8 cellular contexts compared by ENCODE assay signal in the genomic region with DNA sequence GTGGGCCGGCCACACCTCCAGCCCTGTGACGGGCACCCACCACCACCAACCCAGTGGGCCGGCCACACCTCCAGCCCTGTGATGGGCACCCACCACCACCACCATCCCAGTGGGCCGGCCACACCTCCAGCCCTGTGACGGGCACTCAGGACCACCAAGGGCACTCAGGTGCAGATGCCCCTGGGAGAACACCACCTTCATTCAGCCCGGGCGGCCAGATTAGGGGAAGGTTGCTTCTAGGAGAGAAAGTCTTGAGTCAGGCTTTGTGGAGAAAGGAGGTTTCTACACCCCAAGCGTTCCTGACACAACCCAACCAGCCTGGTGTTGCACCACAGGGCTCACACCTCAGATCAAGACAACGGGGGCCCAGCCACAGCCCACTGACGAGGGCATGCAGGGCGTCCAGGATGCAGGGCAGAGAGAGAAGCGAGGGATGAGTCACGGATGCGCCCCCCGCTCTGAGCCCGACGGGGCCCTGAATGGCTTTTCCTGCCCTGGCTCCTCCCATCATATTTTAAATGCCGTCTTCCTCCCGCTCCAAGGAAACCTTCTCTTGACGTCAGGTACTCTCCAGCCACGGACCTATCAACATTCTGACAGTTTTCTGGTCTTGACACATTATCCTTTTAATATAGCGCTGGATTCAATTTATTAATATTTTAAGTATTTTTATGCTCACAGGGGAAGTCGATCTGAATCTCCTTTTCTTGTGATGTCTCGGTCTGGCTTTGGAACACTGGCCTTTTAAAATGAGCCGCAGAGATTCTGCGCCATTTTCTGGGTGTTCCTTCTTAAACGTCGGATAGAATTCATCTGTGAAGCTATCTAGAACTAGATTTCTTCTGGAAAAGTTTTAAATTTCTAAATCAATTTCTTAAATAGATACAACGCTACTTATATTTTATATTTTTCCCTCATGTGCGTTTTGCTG. TPM values are rescaled to one million over a fixed set of nuclear protein-coding genes. Genes with fewer than 3 reads are reported as not detected.
DNase-seq lines count a peak whose midpoint lies in the region; ATAC-seq and TF ChIP-seq lines count a peak whose summit lies in the region.

No MANE protein-coding gene starts in this region.

- peak; percentile 75 for ATAC-seq in CD4-positive, alpha-beta T cell (ENCODE audit: poor library complexity)
- ATAC-seq in GM19328 (IDR thresholded peaks at IDR 0.05; ENCODE audit: unreplicated experiment) = no peak

- no peaks in the 10 kb centered on the region for H3K27me3 Mint-ChIP-seq in CD4-positive, alpha-beta T cell
- peaks cover 5% of the 10 kb centered on the region for H3K27me3 Mint-ChIP-seq in HFFc6 (ENCODE audit: insufficient read depth)

- no peaks in the 10 kb centered on the region for H3K9me3 Mint-ChIP-seq in CD4-positive, alpha-beta T cell
- no peaks in the 10 kb centered on the region for H3K9me3 Mint-ChIP-seq in HFFc6

- DNase-seq in CD4-positive, alpha-beta T cell = peak; percentile 19 to 73 (median 44)
- DNase-seq in HFFc6 = peak; percentile 58
- DNase-seq in NCI-H446 treated with DMSO at 0.1 percent for 48 hours (lab: John Stamatoyannopoulos, UW) = peak; percentile 54
- DNase-seq in activated CD4-positive, alpha-beta T cell treated with anti-CD3 and anti-CD28 coated beads for 4 hours = peak; percentile 40 to 56
- DNase-seq in kidney tubule cell (ENCODE audit: low spot score) = peak; percentile 72
- peak; percentile 21 to 50 for DNase-seq in stimulated activated CD4-positive, alpha-beta T cell treated with anti-CD3 and anti-CD28 coated beads, Interleukin-15, amount 100 ng/mL, for 1 hour (ENCODE audit: low read depth in 1 of 2, low spot score in 1 of 2)

- peak overlapping the region; percentile 59 for H3K27ac ChIP-seq in CD4-positive, alpha-beta T cell (ENCODE audit: low read depth, low read length)
- peak overlapping the region; percentile 91 for H3K27ac ChIP-seq in cingulate gyrus (ENCODE audit: low read depth, low read length)

- TF ChIP-seq CTCF in CD4-positive, alpha-beta T cell (IDR thresholded peaks at IDR 0.05) = no peak
- no peak for TF ChIP-seq CTCF in HFFc6 (IDR thresholded peaks at IDR 0.05)

- no peaks in the 10 kb centered on the region for H3K9me3 ChIP-seq in CD4-positive, alpha-beta T cell (ENCODE audit: control insufficient read depth, low read length)

- CTCF ChIA-PET in CD4-positive, alpha-beta T cell (lab: Charles Lee) = interaction anchor here (0.9 kb wide), 1 partner anchor 101 kb away, joined by 3 read pairs; a partner anchor contains a TSS

- H3K4me3 Mint-ChIP-seq in CD4-positive, alpha-beta T cell = peak overlapping the region; percentile 80
- peak overlapping the region; percentile 91 for H3K4me3 Mint-ChIP-seq in HFFc6

- H3K36me3 Mint-ChIP-seq in CD4-positive, alpha-beta T cell (ENCODE audit: low read depth) = no peaks in the 10 kb centered on the region
- H3K36me3 Mint-ChIP-seq in HFFc6 (ENCODE audit: low read depth) = 0 out of 2 replicates have a peak, but pooled peaks cover 5% of the 10 kb centered on the region

- intact Hi-C loops in CD4-positive, alpha-beta T cell (cut with DNase I, micrococcal nuclease) = loop anchor here in 1 of 2 experiments (1.0 to 10.0 kb wide), 3 partner anchors 43 to 142 kb away; a partner anchor contains a TSS

- peaks cover 11% of the 10 kb centered on the region for H3K4me1 Mint-ChIP-seq in CD4-positive, alpha-beta T cell (ENCODE audit: low read depth)
- peaks cover 28% of the 10 kb centered on the region for H3K4me1 Mint-ChIP-seq in HFFc6 (ENCODE audit: low read depth)

- POLR2A ChIA-PET in CD4-positive, alpha-beta T cell (lab: Charles Lee) = no interaction called here

- peak overlapping the region; percentile 31 for H3K27ac Mint-ChIP-seq in CD4-positive, alpha-beta T cell
- H3K27ac Mint-ChIP-seq in HFFc6 = peak overlapping the region; percentile 67

- no peaks in the 10 kb centered on the region for H3K27me3 ChIP-seq in CD4-positive, alpha-beta T cell (ENCODE audit: control insufficient read depth, insufficient read depth, low read length)

RNA-seq across cellular contexts. Expression of a gene that starts 0.6 kb away (rescaled TPM):
- 1 to 10 TPM; 2.8 to 3.0 TPM for total RNA-seq in CD4-positive, alpha-beta T cell
- 10 to 100 TPM; 11.3 to 14.7 (median 13.1) TPM for total RNA-seq in HFFc6 (2021; fragmentation: NEBNext Ultra II Directional; extraction: Animal tissue kit (Norgen Biotek cat#: 25700))

RNA-seq across cellular contexts. Expression of a gene that starts 29.5 kb away (rescaled TPM):
- under 1 TPM; 0.17 to 0.44 TPM for total RNA-seq in CD4-positive, alpha-beta T cell
- 1 to 10 TPM in 1 of 6 experiments, under 1 TPM in 4, not detected in 1; 0.12 to 1.2 (median 0.17) TPM for total RNA-seq in HFFc6 (2021; fragmentation: NEBNext Ultra II Directional; extraction: Animal tissue kit (Norgen Biotek cat#: 25700))

RNA-seq across cellular contexts. Expression of a gene that starts 43.7 kb away (rescaled TPM):
- total RNA-seq in CD4-positive, alpha-beta T cell = 10 to 100 TPM; 30.4 TPM
- total RNA-seq in HFFc6 (2021; fragmentation: NEBNext Ultra II Directional; extraction: Animal tissue kit (Norgen Biotek cat#: 25700)) = 10 to 100 TPM; 47.9 to 61.3 (median 50.6) TPM
